1 cellular context compared by ENCODE assay signal in the genomic region with DNA sequence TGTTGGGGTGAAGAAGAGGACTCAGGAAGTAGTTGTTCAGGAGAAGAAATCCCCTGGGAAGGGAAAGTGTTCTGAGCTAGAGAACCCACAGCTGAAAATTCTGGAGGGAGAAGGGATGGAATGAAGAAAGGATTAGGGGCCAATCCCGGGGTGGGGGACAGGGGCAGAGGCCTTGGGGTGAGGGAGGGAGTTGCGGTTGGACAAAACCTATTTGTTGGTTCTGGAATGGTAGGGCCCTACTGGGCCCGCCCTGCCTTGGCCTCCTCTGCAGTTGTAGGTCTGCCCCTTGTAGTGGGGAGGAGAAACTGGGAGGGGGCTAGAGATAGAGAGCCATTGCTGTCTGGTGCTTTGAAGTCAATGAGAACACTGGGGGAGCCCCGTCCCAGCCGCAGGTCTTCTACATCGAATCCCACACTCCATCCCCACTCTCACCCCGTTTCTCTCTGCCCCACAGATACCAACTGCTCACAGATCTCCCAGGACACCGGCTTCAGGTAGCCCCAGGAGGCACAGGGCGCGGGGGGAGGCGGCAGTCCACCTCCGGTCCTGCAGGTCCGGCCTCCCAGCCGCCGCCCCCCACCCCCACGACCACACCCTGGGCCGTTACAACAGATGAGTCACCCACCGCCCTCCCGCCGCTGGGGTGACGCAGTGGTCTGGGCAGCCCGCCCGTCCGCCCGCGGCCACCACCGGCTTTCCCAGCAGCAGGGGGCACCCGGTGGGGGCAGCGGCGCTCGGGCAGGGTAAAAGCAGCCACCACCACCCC.
TF ChIP-seq lines count a peak whose summit lies in the region.

No MANE protein-coding gene starts in this region.

TF ChIP-seq in K562, 482 proteins besides CTCF, POLR2A, EP300 and RAD21 (continued from another document and continues in another):
- TF ChIP-seq, protein P1, sequence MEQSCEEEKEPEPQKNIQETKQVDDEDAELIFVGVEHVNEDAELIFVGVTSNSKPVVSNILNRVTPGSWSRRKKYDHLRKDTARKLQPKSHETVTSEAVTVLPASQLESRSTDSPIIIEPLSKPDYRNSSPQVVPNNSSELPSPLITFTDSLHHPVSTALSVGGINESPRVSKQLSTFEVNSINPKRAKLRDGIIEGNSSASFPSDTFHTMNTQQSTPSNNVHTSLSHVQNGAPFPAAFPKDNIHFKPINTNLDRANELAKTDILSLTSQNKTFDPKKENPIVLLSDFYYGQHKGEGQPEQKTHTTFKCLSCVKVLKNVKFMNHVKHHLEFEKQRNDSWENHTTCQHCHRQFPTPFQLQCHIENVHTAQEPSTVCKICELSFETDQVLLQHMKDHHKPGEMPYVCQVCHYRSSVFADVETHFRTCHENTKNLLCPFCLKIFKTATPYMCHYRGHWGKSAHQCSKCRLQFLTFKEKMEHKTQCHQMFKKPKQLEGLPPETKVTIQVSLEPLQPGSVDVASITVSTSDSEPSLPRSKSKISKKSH (CRISPR knock-in tag; IDR thresholded peaks at IDR 0.05): no peak
- TF ChIP-seq, protein P2, sequence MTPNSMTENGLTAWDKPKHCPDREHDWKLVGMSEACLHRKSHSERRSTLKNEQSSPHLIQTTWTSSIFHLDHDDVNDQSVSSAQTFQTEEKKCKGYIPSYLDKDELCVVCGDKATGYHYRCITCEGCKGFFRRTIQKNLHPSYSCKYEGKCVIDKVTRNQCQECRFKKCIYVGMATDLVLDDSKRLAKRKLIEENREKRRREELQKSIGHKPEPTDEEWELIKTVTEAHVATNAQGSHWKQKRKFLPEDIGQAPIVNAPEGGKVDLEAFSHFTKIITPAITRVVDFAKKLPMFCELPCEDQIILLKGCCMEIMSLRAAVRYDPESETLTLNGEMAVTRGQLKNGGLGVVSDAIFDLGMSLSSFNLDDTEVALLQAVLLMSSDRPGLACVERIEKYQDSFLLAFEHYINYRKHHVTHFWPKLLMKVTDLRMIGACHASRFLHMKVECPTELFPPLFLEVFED (CRISPR knock-in tag; conservative IDR thresholded peaks at IDR 0.05): peak; percentile 87; the same call in 1 of the 2 replicates
- TF ChIP-seq SMARCE1 (IDR thresholded peaks at IDR 0.05) (peak; percentile 84), EGR1 (conservative IDR thresholded peaks at IDR 0.05) (peak; percentile 88), ZNF165 (CRISPR knock-in tag; IDR thresholded peaks at IDR 0.05; ENCODE audit: borderline replicate concordance) (no peak), KLF13 (tag; IDR thresholded peaks at IDR 0.05; ENCODE audit: borderline replicate concordance, low read depth) (0 out of 2 replicates have a peak, but pooled peaks have one; percentile 33), PTRF (tag; IDR thresholded peaks at IDR 0.05) (no peak), ZNF79 (CRISPR knock-in tag; IDR thresholded peaks at IDR 0.05; ENCODE audit: low read depth) (no peak), ZSCAN32 (CRISPR knock-in tag; IDR thresholded peaks at IDR 0.05) (no peak), EP400 (IDR thresholded peaks at IDR 0.05) (no peak), KLF6 (CRISPR knock-in tag; IDR thresholded peaks at IDR 0.05; ENCODE audit: borderline replicate concordance) (peak; percentile 88; the same call in 1 of the 2 replicates), HDGF (IDR thresholded peaks at IDR 0.05) (no peak), MYNN (IDR thresholded peaks at IDR 0.05) (peak; percentile 84; the same call in 1 of the 2 replicates), MYNN (CRISPR knock-in tag; IDR thresholded peaks at IDR 0.05) (no peak), ATF1 (CRISPR knock-in tag; IDR thresholded peaks at IDR 0.05) (no peak), ATF1 (tag; IDR thresholded peaks at IDR 0.05) (peak; percentile 85; the same call in 1 of the 2 replicates), CEBPB (tag; IDR thresholded peaks at IDR 0.05) (no peak), DIDO1 (tag; IDR thresholded peaks at IDR 0.05; ENCODE audit: low read depth) (no peak), SIN3A (IDR thresholded peaks at IDR 0.05; ENCODE audit: borderline replicate concordance in 2 of 2, control insufficient read depth in 1 of 2, low read depth in 2 of 2, low read length in 2 of 2) (no peak), HNRNPUL1 (IDR thresholded peaks at IDR 0.05; ENCODE audit: low read length) (no peak), MTA1 (IDR thresholded peaks at IDR 0.05; ENCODE audit: borderline replicate concordance) (peak; percentile 42; the same call in 1 of the 2 replicates), GATA2 (CRISPR knock-in tag; IDR thresholded peaks at IDR 0.05) (no peak), FOXK2 (conservative IDR thresholded peaks at IDR 0.05 in 1 of 2, IDR thresholded peaks at IDR 0.05 in 1 of 2; ENCODE audit: low read depth in 2 of 2) (peak in 1 of 2 experiments; percentile 68; a peak in 2 of 4 replicates), ZNF766 (CRISPR knock-in tag; conservative IDR thresholded peaks at IDR 0.05) (no peak), BRD9 (IDR thresholded peaks at IDR 0.05; ENCODE audit: low read depth, partially characterized antibody) (no peak), DNMT1 (IDR thresholded peaks at IDR 0.05) (no peak), FIP1L1 (IDR thresholded peaks at IDR 0.05; ENCODE audit: low read depth, low read length, poor library complexity, severe bottlenecking) (peak; percentile 83), NFRKB (IDR thresholded peaks at IDR 0.05; ENCODE audit: low read depth) (no peak), ZNF124 (CRISPR knock-in tag; IDR thresholded peaks at IDR 0.05) (no peak), ZNF324 (CRISPR knock-in tag; IDR thresholded peaks at IDR 0.05) (no peak), ELF2 (CRISPR knock-in tag; IDR thresholded peaks at IDR 0.05) (no peak), HMG20A (CRISPR knock-in tag; conservative IDR thresholded peaks at IDR 0.05) (no peak), OTX1 (CRISPR knock-in tag; IDR thresholded peaks at IDR 0.05) (no peak), RCOR1 (IDR thresholded peaks at IDR 0.05; ENCODE audit: borderline replicate concordance in 1 of 2, low read depth in 2 of 2, low read length in 2 of 2) (peak in 1 of 2 experiments; percentile 23; a peak in 1 of 4 replicates), GABPA (tag; conservative IDR thresholded peaks at IDR 0.05; ENCODE audit: low read depth) (no peak; the same call in 1 of the 2 replicates), ZNF174 (CRISPR knock-in tag; IDR thresholded peaks at IDR 0.05) (no peak), RB1 (IDR thresholded peaks at IDR 0.05; ENCODE audit: low read depth) (peak; percentile 53; the same call in 1 of the 2 replicates), PPARD (CRISPR knock-in tag; IDR thresholded peaks at IDR 0.05) (no peak), CXXC5 (CRISPR knock-in tag; IDR thresholded peaks at IDR 0.05) (peak; percentile 68), POLR2AphosphoS5 (IDR thresholded peaks at IDR 0.05; ENCODE audit: control insufficient read depth, insufficient read depth, low read depth, low read length) (peak; percentile 74), GTF2A2 (tag; IDR thresholded peaks at IDR 0.05) (no peak), NRF1 (conservative IDR thresholded peaks at IDR 0.05 in 1 of 2, IDR thresholded peaks at IDR 0.05 in 1 of 2) (0 out of 4 replicates have a peak, but pooled peaks of 1 of the 2 experiments have one; percentile 11), LEF1 (IDR thresholded peaks at IDR 0.05) (peak; percentile 33), CBX2 (IDR thresholded peaks at IDR 0.05; ENCODE audit: insufficient read depth, low read length, poor library complexity, severe bottlenecking) (no peak), ZNF584 (CRISPR knock-in tag; IDR thresholded peaks at IDR 0.05; ENCODE audit: low read depth) (peak; percentile 6; the same call in 1 of the 2 replicates), ZFX (CRISPR knock-in tag; IDR thresholded peaks at IDR 0.05) (no peak; the same call in 1 of the 2 replicates)
- TF ChIP-seq, protein P3, sequence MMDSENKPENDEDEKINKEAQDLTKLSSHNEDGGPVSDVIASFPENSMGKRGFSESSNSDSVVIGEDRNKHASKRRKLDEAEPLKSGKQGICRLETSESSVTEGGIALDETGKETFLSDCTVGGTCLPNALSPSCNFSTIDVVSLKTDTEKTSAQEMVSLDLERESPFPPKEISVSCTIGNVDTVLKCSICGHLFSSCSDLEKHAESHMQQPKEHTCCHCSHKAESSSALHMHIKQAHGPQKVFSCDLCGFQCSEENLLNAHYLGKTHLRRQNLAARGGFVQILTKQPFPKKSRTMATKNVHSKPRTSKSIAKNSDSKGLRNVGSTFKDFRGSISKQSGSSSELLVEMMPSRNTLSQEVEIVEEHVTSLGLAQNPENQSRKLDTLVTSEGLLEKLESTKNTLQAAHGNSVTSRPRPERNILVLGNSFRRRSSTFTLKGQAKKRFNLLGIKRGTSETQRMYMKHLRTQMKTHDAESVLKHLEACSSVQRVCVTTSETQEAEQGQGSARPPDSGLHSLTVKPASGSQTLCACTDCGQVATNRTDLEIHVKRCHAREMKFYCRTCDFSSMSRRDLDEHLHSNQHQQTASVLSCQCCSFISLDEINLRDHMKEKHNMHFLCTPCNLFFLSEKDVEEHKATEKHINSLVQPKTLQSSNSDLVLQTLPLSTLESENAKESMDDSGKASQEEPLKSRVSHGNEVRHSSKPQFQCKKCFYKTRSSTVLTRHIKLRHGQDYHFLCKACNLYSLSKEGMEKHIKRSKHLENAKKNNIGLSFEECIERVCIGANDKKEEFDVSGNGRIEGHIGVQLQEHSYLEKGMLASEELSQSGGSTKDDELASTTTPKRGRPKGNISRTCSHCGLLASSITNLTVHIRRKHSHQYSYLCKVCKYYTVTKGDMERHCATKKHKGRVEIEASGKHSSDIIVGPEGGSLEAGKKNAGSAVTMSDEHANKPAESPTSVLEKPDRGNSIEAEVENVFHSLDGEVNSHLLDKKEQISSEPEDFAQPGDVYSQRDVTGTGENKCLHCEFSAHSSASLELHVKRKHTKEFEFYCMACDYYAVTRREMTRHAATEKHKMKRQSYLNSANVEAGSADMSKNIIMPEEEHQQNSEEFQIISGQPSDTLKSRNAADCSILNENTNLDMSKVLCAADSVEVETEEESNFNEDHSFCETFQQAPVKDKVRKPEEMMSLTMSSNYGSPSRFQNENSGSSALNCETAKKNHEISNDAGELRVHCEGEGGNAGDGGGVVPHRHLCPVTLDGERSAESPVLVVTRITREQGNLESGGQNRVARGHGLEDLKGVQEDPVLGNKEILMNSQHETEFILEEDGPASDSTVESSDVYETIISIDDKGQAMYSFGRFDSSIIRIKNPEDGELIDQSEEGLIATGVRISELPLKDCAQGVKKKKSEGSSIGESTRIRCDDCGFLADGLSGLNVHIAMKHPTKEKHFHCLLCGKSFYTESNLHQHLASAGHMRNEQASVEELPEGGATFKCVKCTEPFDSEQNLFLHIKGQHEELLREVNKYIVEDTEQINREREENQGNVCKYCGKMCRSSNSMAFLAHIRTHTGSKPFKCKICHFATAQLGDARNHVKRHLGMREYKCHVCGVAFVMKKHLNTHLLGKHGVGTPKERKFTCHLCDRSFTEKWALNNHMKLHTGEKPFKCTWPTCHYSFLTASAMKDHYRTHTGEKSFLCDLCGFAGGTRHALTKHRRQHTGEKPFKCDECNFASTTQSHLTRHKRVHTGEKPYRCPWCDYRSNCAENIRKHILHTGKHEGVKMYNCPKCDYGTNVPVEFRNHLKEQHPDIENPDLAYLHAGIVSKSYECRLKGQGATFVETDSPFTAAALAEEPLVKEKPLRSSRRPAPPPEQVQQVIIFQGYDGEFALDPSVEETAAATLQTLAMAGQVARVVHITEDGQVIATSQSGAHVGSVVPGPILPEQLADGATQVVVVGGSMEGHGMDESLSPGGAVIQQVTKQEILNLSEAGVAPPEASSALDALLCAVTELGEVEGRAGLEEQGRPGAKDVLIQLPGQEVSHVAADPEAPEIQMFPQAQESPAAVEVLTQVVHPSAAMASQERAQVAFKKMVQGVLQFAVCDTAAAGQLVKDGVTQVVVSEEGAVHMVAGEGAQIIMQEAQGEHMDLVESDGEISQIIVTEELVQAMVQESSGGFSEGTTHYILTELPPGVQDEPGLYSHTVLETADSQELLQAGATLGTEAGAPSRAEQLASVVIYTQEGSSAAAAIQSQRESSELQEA (IDR thresholded peaks at IDR 0.05; ENCODE audit: low read depth): no peak
- TF ChIP-seq, protein P4, sequence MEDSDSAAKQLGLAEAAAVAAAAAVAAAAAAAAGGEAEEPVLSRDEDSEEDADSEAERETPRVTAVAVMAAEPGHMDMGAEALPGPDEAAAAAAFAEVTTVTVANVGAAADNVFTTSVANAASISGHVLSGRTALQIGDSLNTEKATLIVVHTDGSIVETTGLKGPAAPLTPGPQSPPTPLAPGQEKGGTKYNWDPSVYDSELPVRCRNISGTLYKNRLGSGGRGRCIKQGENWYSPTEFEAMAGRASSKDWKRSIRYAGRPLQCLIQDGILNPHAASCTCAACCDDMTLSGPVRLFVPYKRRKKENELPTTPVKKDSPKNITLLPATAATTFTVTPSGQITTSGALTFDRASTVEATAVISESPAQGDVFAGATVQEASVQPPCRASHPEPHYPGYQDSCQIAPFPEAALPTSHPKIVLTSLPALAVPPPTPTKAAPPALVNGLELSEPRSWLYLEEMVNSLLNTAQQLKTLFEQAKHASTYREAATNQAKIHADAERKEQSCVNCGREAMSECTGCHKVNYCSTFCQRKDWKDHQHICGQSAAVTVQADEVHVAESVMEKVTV (CRISPR knock-in tag; IDR thresholded peaks at IDR 0.05): no peak
- TF ChIP-seq, protein P5, sequence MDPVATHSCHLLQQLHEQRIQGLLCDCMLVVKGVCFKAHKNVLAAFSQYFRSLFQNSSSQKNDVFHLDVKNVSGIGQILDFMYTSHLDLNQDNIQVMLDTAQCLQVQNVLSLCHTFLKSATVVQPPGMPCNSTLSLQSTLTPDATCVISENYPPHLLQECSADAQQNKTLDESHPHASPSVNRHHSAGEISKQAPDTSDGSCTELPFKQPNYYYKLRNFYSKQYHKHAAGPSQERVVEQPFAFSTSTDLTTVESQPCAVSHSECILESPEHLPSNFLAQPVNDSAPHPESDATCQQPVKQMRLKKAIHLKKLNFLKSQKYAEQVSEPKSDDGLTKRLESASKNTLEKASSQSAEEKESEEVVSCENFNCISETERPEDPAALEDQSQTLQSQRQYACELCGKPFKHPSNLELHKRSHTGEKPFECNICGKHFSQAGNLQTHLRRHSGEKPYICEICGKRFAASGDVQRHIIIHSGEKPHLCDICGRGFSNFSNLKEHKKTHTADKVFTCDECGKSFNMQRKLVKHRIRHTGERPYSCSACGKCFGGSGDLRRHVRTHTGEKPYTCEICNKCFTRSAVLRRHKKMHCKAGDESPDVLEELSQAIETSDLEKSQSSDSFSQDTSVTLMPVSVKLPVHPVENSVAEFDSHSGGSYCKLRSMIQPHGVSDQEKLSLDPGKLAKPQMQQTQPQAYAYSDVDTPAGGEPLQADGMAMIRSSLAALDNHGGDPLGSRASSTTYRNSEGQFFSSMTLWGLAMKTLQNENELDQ (CRISPR knock-in tag; IDR thresholded peaks at IDR 0.05; ENCODE audit: borderline replicate concordance): no peak
- TF ChIP-seq, protein P6, sequence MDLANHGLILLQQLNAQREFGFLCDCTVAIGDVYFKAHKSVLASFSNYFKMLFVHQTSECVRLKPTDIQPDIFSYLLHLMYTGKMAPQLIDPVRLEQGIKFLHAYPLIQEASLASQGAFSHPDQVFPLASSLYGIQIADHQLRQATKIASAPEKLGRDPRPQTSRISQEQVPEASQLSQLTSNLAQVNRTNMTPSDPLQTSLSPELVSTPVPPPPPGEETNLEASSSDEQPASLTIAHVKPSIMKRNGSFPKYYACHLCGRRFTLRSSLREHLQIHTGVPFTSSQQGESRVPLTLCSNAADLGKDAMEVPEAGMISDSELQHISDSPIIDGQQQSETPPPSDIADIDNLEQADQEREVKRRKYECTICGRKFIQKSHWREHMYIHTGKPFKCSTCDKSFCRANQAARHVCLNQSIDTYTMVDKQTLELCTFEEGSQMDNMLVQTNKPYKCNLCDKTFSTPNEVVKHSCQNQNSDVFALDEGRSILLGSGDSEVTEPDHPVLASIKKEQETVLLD (IDR thresholded peaks at IDR 0.05): no peak
